ENCODE assay signal across 22 cellular contexts in the genomic region with DNA sequence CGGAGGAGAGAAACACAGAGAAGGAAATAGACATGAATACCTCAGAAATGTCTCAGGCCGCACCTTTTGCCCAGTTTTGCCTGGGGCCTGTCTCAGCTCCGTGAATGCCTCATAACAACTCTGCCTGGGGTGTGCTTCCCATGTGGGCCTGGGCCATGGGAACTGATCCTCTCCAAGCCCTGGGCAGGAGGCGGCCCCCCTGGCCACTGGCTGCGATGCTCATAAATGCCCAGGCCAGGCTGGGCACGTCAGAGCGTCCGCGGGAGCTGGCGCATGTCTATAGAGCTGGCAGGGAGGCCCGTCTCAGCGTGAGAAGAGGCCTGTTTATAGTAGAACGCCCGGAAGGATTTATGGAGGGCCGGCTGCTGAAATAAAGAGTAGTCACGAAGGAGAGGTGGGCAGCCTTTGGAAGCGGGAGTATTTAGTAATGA.
DNase-seq lines count a peak whose midpoint lies in the region; ATAC-seq and TF ChIP-seq lines count a peak whose summit lies in the region.
"Had no signal": no experiment of that assay in that cellular context is flagged by ENCODE, and none has a peak within 500 bp of the region (broad histone marks: within the 10 kb centered on the region; RNA-seq: fewer than 3 reads in every experiment).

No MANE protein-coding gene starts in this region.

- H3K4me2 ChIP-seq in mammary epithelial cell (ENCODE audit: insufficient read depth, low read depth, low read length), result no peak overlapping the region

- WGBS in mammary epithelial cell (ENCODE audit: low coverage, missing lambda C conversion rate), result 84% methylated on average over 14 of the region's 17 CpGs
- 73 to 78% methylated on average over 17 of the region's 17 CpGs for WGBS in sigmoid colon, 2 donors

- in situ Hi-C loops in mammary epithelial cell (cut with MboI; ENCODE audit: low sequenced_read_pairs in 2 of 2), result no loop called here

- no peaks in the 10 kb centered on the region for H3K79me2 ChIP-seq in mammary epithelial cell (ENCODE audit: insufficient read depth, low read length)

- no peak for TF ChIP-seq POLR2A in sigmoid colon (IDR thresholded peaks at IDR 0.05)

- no peaks in the 10 kb centered on the region for H3K9me3 ChIP-seq in mammary epithelial cell (replicated peaks; ENCODE audit: insufficient read depth, low read length)
- no peaks in the 10 kb centered on the region for H3K9me3 ChIP-seq in sigmoid colon
- H3K9me3 ChIP-seq: pancreas, upper lobe of right lung had no signal

- H4K20me1 ChIP-seq in mammary epithelial cell (ENCODE audit: insufficient read depth, low read length), result no peaks in the 10 kb centered on the region

- peak in 3 of 4 donors; percentile 5 to 63 (median 26) for TF ChIP-seq EP300 in sigmoid colon (IDR thresholded peaks at IDR 0.05)

- TF ChIP-seq CTCF in mammary epithelial cell (conservative IDR thresholded peaks at IDR 0.05 in 1 of 2, IDR thresholded peaks at IDR 0.05 in 1 of 2; ENCODE audit: extremely low read depth in 1 of 2, insufficient read depth in 1 of 2, low read depth in 1 of 2, low read length in 2 of 2), result no peak
- no peak for TF ChIP-seq CTCF in sigmoid colon (IDR thresholded peaks at IDR 0.05)

- ATAC-seq in left colon (no peak), HG03469 (IDR thresholded peaks at IDR 0.05; ENCODE audit: unreplicated experiment) (no peak)
- ATAC-seq: upper lobe of right lung had no signal

- H3K27ac ChIP-seq in mammary epithelial cell (ENCODE audit: insufficient read depth, low read depth, low read length), result peak overlapping the region; percentile 43
- H3K27ac ChIP-seq in sigmoid colon, result peak overlapping the region in 3 of 4 donors; percentile 78 to 82 (median 80)
- H3K27ac ChIP-seq: coronary artery, pancreas, upper lobe of right lung had no signal

- intact Hi-C loops in mammary epithelial cell (cut with micrococcal nuclease) (loop anchor here (5.0 kb wide), 1 partner anchor 85 kb away; the partner anchor contains the start of gene IGF1R), left colon (cut with DNase I, micrococcal nuclease) (no loop called here), sigmoid colon (cut with DNase I) (no loop called here)

- BruUV-seq in mammary epithelial cell (replicated peaks; lab: Mats Ljungman, UMichigan), result no TSS peak

- H3K36me3 ChIP-seq in mammary epithelial cell (ENCODE audit: insufficient read depth, low read length) (no peaks in the 10 kb centered on the region), sigmoid colon (no peaks in the 10 kb centered on the region)
- H3K36me3 ChIP-seq: pancreas, upper lobe of right lung had no signal

- DNase-seq in ELF-1 (ENCODE audit: low read depth, low spot score), result peak; percentile 53
- DNase-seq in mammary epithelial cell, result peak; percentile 85
- DNase-seq in left colon, result peak; percentile 7 to 74
- peak; percentile 94 for DNase-seq in sigmoid colon
- no peak for DNase-seq in NCI-H2107 treated with DMSO at 0.1 percent for 48 hours (lab: John Stamatoyannopoulos, UW; ENCODE audit: unreplicated experiment)
- DNase-seq in HuH-7.5 (ENCODE audit: low spot score), result no peak
- DNase-seq in NCI-H1436 (lab: John Stamatoyannopoulos, UW), result no peak
- DNase-seq: activated CD4-positive, alpha-beta T cell treated with anti-CD3 and anti-CD28 coated beads, Interleukin-2, amount 10 ng/mL, durations not matched to agents 24 days and 14 days; activated naive CD8-positive, alpha-beta T cell treated with anti-CD3 and anti-CD28 coated beads, Interleukin-2, amount 10 ng/mL, durations not matched to agents 7 days and 5 days; HFFc6; hippocampal formation; IMR-90; naive B cell; NCI-H774; pancreas; SHP77 treated with DMSO at 0.1 percent for 48 hours; stimulated activated CD4-positive, alpha-beta T cell treated with anti-CD3 and anti-CD28 coated beads, Interleukin-2, amount 100 ng/mL, for 48 hours; T-helper 1 cell; upper lobe of right lung had no signal

- H3K9ac ChIP-seq in mammary epithelial cell (ENCODE audit: insufficient read depth, low read length), result no peak overlapping the region

- peak overlapping the region; percentile 62 for H2AFZ ChIP-seq in mammary epithelial cell (ENCODE audit: low read depth, low read length)

- H3K4me3 ChIP-seq in mammary epithelial cell (replicated peaks in 1 of 3; ENCODE audit: insufficient read depth in 1 of 3, low read depth in 2 of 3, low read length in 3 of 3) (no peak overlapping the region), sigmoid colon (no peak overlapping the region)
- H3K4me3 ChIP-seq: coronary artery, lung, pancreas, upper lobe of right lung had no signal

- peaks cover 34% of the 10 kb centered on the region for H3K4me1 ChIP-seq in mammary epithelial cell (ENCODE audit: insufficient read depth, low read length)
- peaks cover 0 to 13% (median 7%) of the 10 kb centered on the region in 4 donors for H3K4me1 ChIP-seq in sigmoid colon
- H3K4me1 ChIP-seq: pancreas, upper lobe of right lung had no signal

- CTCF ChIA-PET in mammary epithelial cell (lab: Charles Lee; ENCODE audit: low non-redundant PET), result no interaction called here

- dilution Hi-C loops in mammary epithelial cell (cut with HindIII; ENCODE audit: low sequenced_read_pairs), result loop anchor here (5.0 kb wide), 1 partner anchor 50 kb away; no protein-coding TSS in a partner anchor

- H3K27me3 ChIP-seq in mammary epithelial cell (ENCODE audit: insufficient read depth, low read length) (no peaks in the 10 kb centered on the region), sigmoid colon (no peaks in the 10 kb centered on the region)
- H3K27me3 ChIP-seq: pancreas, upper lobe of right lung had no signal

Comparison
In these comparisons a context has a peak if more than half of its experiments do, and no peak if none do; other contexts are left out.
1. DNase-seq: peak in ELF-1 (single experiment), mammary epithelial cell (single experiment), left colon (2 of 2) and sigmoid colon (single experiment); none in NCI-H2107 treated with DMSO at 0.1 percent for 48 hours (single experiment), HuH-7.5 (single experiment) and NCI-H1436 (single experiment).